In the genomic region with DNA sequence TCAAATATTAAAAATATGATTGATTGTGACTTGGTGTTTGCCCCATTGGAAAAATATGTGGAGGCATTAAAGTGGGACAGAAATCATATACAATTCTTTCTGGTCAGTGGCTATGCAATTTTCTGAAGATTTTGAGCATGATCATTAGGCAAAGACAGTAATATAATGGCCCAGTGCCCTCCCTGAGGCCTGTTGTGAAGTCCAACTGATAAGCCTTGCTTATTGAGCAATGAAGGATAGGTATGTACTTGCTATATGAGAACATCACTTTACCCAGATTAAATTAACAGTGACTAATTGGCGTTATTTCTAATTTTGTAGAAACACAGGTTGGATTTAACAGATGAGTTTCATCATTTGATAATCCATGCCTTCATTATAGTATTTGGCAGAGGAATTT, we compare ENCODE assay signal across 30 cellular contexts. TPM values are rescaled to one million over a fixed set of nuclear protein-coding genes. Genes with fewer than 3 reads are reported as not detected.
"Had no signal": no experiment of that assay in that cellular context is flagged by ENCODE, and none has a peak within 500 bp of the region (broad histone marks: within the 10 kb centered on the region; RNA-seq: fewer than 3 reads in every experiment).

No MANE protein-coding gene starts in this region.

- DNase-seq: stimulated activated CD4-positive, alpha-beta T cell treated with anti-CD3 and anti-CD28 coated beads, Interleukin-2, amount 100 ng/mL, for 48 hours; stimulated activated CD4-positive, alpha-beta T cell treated with anti-CD3 and anti-CD28 coated beads, Interleukin-4, amount 100 ng/mL, for 1 hour; stimulated activated CD4-positive, alpha-beta T cell treated with anti-CD3 and anti-CD28 coated beads, Interleukin-4, amount 100 ng/mL, for 24 hours; stimulated activated CD4-positive, alpha-beta T cell treated with anti-CD3 and anti-CD28 coated beads, Interleukin-4, amount 100 ng/mL, for 4 hours; stimulated activated CD8-positive, alpha-beta memory T cell treated with anti-CD3 and anti-CD28 coated beads, Interleukin-4, amount 100 ng/mL, for 48 hours; stimulated activated naive B cell treated with anti-CD40 and anti-IgM and Interleukin-4, amounts not matched to agents 10 μg/mL and 1 μg/mL and 100 μg/mL, for 72 hours; stimulated activated naive CD4-positive, alpha-beta T cell; stimulated activated naive CD4-positive, alpha-beta T cell treated with Interleukin-2 at 50 U/mL for 16 hours; stimulated activated naive CD8-positive, alpha-beta T cell treated with anti-CD3 and anti-CD28 coated beads, Interleukin-15, amount 100 ng/mL, for 72 hours; stimulated activated naive CD8-positive, alpha-beta T cell treated with anti-CD3 and anti-CD28 coated beads, Interleukin-15, Interleukin-2, amounts not matched to agents 100 U/mL and 50 U/mL, for 24 hours; stomach; substantia nigra; testis; thyroid gland; tibial artery; transverse colon; trophoblast cell; upper lobe of left lung; upper lobe of right lung; uterus had no signal

- H3K4me3 ChIP-seq: stomach, suprapubic skin, testis, thoracic aorta, thyroid gland, tibial artery, tibial nerve, transverse colon, upper lobe of left lung, upper lobe of right lung, uterus, vagina had no signal

- H3K4me1 ChIP-seq: stomach, suprapubic skin, testis, tibial artery, tibial nerve, transverse colon, upper lobe of left lung, upper lobe of right lung, uterus, vagina had no signal

- H3K36me3 ChIP-seq: stomach, suprapubic skin, thoracic aorta, thyroid gland, tibial artery, tibial nerve, transverse colon, upper lobe of left lung, upper lobe of right lung, uterus, vagina had no signal

- H3K27ac ChIP-seq: stomach, suprapubic skin, testis, thoracic aorta, thyroid gland, tibial artery, tibial nerve, transverse colon, upper lobe of left lung, upper lobe of right lung, uterus, vagina had no signal

- H3K9me3 ChIP-seq: stomach, suprapubic skin, testis, thoracic aorta, thyroid gland, tibial artery, tibial nerve, transverse colon, upper lobe of left lung, upper lobe of right lung, uterus, vagina had no signal

- FAIRE-seq: urothelium cell line had no signal

- H3K27me3 ChIP-seq: stomach, suprapubic skin, testis, thyroid gland, tibial artery, tibial nerve, transverse colon, upper lobe of left lung, uterus, vagina had no signal

- ATAC-seq: stimulated activated effector memory CD8-positive, alpha-beta T cell treated with anti-CD3 and anti-CD28 coated beads, Interleukin-12 subunit alpha, Interleukin-12 subunit beta, amount 100 ng/mL, for 72 hours; stimulated activated memory B cell treated with anti-CD40 and anti-IgM and Interleukin-4, amounts not matched to agents 10 μg/mL and 1 μg/mL and 100 μg/mL, for 72 hours; stimulated activated naive B cell treated with anti-CD40 and anti-IgM and Interleukin-4, amounts not matched to agents 10 μg/mL and 1 μg/mL and 100 μg/mL, for 72 hours; stimulated activated naive CD8-positive, alpha-beta T cell treated with anti-CD3 and anti-CD28 coated beads, Interleukin-15, amount 100 ng/mL, for 72 hours; stimulated activated naive CD8-positive, alpha-beta T cell treated with anti-CD3 and anti-CD28 coated beads, Interleukin-15, Interleukin-2, amounts not matched to agents 100 U/mL and 50 U/mL, for 24 hours; upper lobe of right lung had no signal

RNA-seq across cellular contexts. Expression of a gene that starts 57.1 kb away (rescaled TPM):
- total RNA-seq: subcutaneous adipose tissue, suprapubic skin, thoracic aorta, tibial nerve, transverse colon, ureter, urinary bladder, uterus, vagina had no signal
- polyA plus RNA-seq: stomach, urinary bladder had no signal
